Comparison of ENCODE assay signal across 10 cellular contexts in genomic region chr20:31868853-31869672, GRCh38. TPM values are rescaled to one million over a fixed set of nuclear protein-coding genes. Genes with fewer than 3 reads are reported as not detected.
DNase-seq lines count a peak whose midpoint lies in the region; TF ChIP-seq lines count a peak whose summit lies in the region.
"Had no signal": no experiment of that assay in that cellular context is flagged by ENCODE, and none has a peak within 500 bp of the region (broad histone marks: within the 10 kb centered on the region; RNA-seq: fewer than 3 reads in every experiment).

No MANE protein-coding gene starts in this region.

- no peak overlapping the region for H3K27ac ChIP-seq in CD8-positive, alpha-beta memory T cell (ENCODE audit: low read depth, low read length)
- no peak overlapping the region for H3K27ac ChIP-seq in endodermal cell (ENCODE audit: low read depth, low read length)

- H3K27me3 Mint-ChIP-seq in CD8-positive, alpha-beta memory T cell: peaks cover 36 to 43% of the 10 kb centered on the region in 2 donors
- H3K27me3 Mint-ChIP-seq in endodermal cell (ENCODE audit: insufficient read depth) (peaks cover 72% of the 10 kb centered on the region), osteocyte (ENCODE audit: unreplicated experiment) (peaks cover 34% of the 10 kb centered on the region)

- CTCF ChIA-PET in CD8-positive, alpha-beta memory T cell (lab: Charles Lee): interaction anchor here (1.4 kb wide), 1 partner anchor 83 kb away, joined by 3 read pairs; the partner anchor contains the start of gene PDRG1

- H3K4me3 Mint-ChIP-seq in CD8-positive, alpha-beta memory T cell: peak overlapping the region; percentile 77 to 91 (median 88)
- peak overlapping the region; percentile 72 for H3K4me3 Mint-ChIP-seq in endodermal cell
- H3K4me3 Mint-ChIP-seq in osteocyte (ENCODE audit: unreplicated experiment): peak overlapping the region; percentile 39

- H3K9ac ChIP-seq in NT2/D1 (ENCODE audit: insufficient read length, low read depth): no peak overlapping the region
- no peak overlapping the region for H3K9ac ChIP-seq in endodermal cell (ENCODE audit: extremely low read depth, low read length, poor library complexity, severe bottlenecking)

- H3K9me3 ChIP-seq in CD8-positive, alpha-beta memory T cell (ENCODE audit: low read length): no peaks in the 10 kb centered on the region
- no peaks in the 10 kb centered on the region for H3K9me3 ChIP-seq in NT2/D1 (ENCODE audit: insufficient read depth, low read length)
- H3K9me3 ChIP-seq in endodermal cell (ENCODE audit: control insufficient read depth, low read length): no peaks in the 10 kb centered on the region

- H3K4me1 Mint-ChIP-seq in CD8-positive, alpha-beta memory T cell: peaks cover 9 to 15% (median 14%) of the 10 kb centered on the region in 3 donors
- H3K4me1 Mint-ChIP-seq in endodermal cell (peaks cover 8% of the 10 kb centered on the region), osteocyte (ENCODE audit: unreplicated experiment) (peaks cover 17% of the 10 kb centered on the region)

- H3K9me3 Mint-ChIP-seq in CD8-positive, alpha-beta memory T cell: peaks cover 0 to 3% (median 0%) of the 10 kb centered on the region in 5 donors
- H3K9me3 Mint-ChIP-seq in endodermal cell (no peaks in the 10 kb centered on the region), osteocyte (ENCODE audit: unreplicated experiment) (no peaks in the 10 kb centered on the region)

- H3K4me1 ChIP-seq in CD8-positive, alpha-beta memory T cell (ENCODE audit: insufficient read depth, low read length): peaks cover 11% of the 10 kb centered on the region
- H3K4me1 ChIP-seq in NT2/D1 (ENCODE audit: insufficient read depth, insufficient read length): no peaks in the 10 kb centered on the region
- H3K4me1 ChIP-seq in endodermal cell (ENCODE audit: control insufficient read depth, insufficient read depth, low read length): no peaks in the 10 kb centered on the region

- H3K4me3 ChIP-seq in CD8-positive, alpha-beta memory T cell (ENCODE audit: low read length): no peak overlapping the region
- peak overlapping the region; percentile 67 for H3K4me3 ChIP-seq in NT2/D1 (ENCODE audit: insufficient read length, low read depth)
- H3K4me3 ChIP-seq in endodermal cell (ENCODE audit: low read length): peak overlapping the region; percentile 83

- H3K27ac Mint-ChIP-seq in CD8-positive, alpha-beta memory T cell: no peak overlapping the region
- no peak overlapping the region for H3K27ac Mint-ChIP-seq in endodermal cell
- H3K27ac Mint-ChIP-seq in osteocyte (ENCODE audit: unreplicated experiment): peak overlapping the region; percentile 23

- POLR2A ChIA-PET in CD8-positive, alpha-beta memory T cell (lab: Charles Lee): no interaction called here

- DNase-seq in CD8-positive, alpha-beta memory T cell: no peak
- DNase-seq in NT2/D1 (ENCODE audit: low read depth, low spot score) (no peak), endodermal cell (no peak), osteocyte (ENCODE audit: extremely low spot score, unreplicated experiment) (no peak), occipital lobe (lab: John Stamatoyannopoulos, UW) (no peak), AG08395 (ENCODE audit: low spot score) (no peak), NCI-H1105 treated with DMSO at 0.1 percent for 48 hours (lab: John Stamatoyannopoulos, UW) (no peak), foreskin melanocyte (no peak)
- DNase-seq: OCI-M1 had no signal

- H3K27me3 ChIP-seq in CD8-positive, alpha-beta memory T cell (ENCODE audit: insufficient read depth, low read length, poor library complexity, severe bottlenecking): peaks cover 24% of the 10 kb centered on the region
- peaks cover 33% of the 10 kb centered on the region for H3K27me3 ChIP-seq in NT2/D1 (ENCODE audit: insufficient read depth, insufficient read length)
- H3K27me3 ChIP-seq in endodermal cell (ENCODE audit: control insufficient read depth, insufficient read depth, low read length, poor library complexity, severe bottlenecking): peaks cover 42% of the 10 kb centered on the region

- 86 to 96% methylated on average over 5 to 12 of the region's 12 CpGs for WGBS in endodermal cell (ENCODE audit: insufficient coverage in 1 of 2, insufficient read length in 1 of 2), 2 experiments

- H3K36me3 ChIP-seq in CD8-positive, alpha-beta memory T cell (ENCODE audit: insufficient read depth, low read length): no peaks in the 10 kb centered on the region
- no peaks in the 10 kb centered on the region for H3K36me3 ChIP-seq in NT2/D1 (ENCODE audit: insufficient read depth, insufficient read length, low read length)
- no peaks in the 10 kb centered on the region for H3K36me3 ChIP-seq in endodermal cell (ENCODE audit: control insufficient read depth, insufficient read depth, low read length)

- H3K36me3 Mint-ChIP-seq in CD8-positive, alpha-beta memory T cell: peaks cover 0 to 2% (median 0%) of the 10 kb centered on the region in 3 donors
- H3K36me3 Mint-ChIP-seq in endodermal cell (ENCODE audit: low read depth) (no peaks in the 10 kb centered on the region), osteocyte (ENCODE audit: unreplicated experiment) (no peaks in the 10 kb centered on the region)

- TF ChIP-seq CTCF in endodermal cell (conservative IDR thresholded peaks at IDR 0.05) (no peak), osteocyte (IDR thresholded peaks at IDR 0.05) (no peak)

RNA-seq across cellular contexts. Expression of gene DUSP15, which starts 1.3 kb away (rescaled TPM):
- not detected for total RNA-seq in CD8-positive, alpha-beta memory T cell
- polyA plus RNA-seq in CD8-positive, alpha-beta memory T cell: not detected
- total RNA-seq in endodermal cell (1 to 10 TPM; 3.8 to 7.2 TPM), osteocyte (2.1 and 3.2 TPM in 2 replicates), occipital lobe (3.0 TPM)
- 7.3 TPM for polyA plus RNA-seq in endodermal cell (2013, experiment 1 of 2)
- polyA plus RNA-seq in endodermal cell (2013, experiment 2 of 2): 7.6 TPM

RNA-seq across cellular contexts. Expression of gene TTLL9, which starts 1.4 kb away (rescaled TPM):
- total RNA-seq in CD8-positive, alpha-beta memory T cell: not detected
- not detected for polyA plus RNA-seq in CD8-positive, alpha-beta memory T cell
- total RNA-seq in endodermal cell (under 1 TPM; 0.29 to 0.51 TPM), osteocyte (0.18 and 0.24 TPM in 2 replicates), occipital lobe (1.7 TPM)
- 1.00 TPM for polyA plus RNA-seq in endodermal cell (2013, experiment 1 of 2)
- polyA plus RNA-seq in endodermal cell (2013, experiment 2 of 2): 1.2 TPM
- total RNA-seq: kidney epithelial cell had no signal

RNA-seq across cellular contexts. Expression of gene FOXS1, which starts 23.7 kb away (rescaled TPM):
- total RNA-seq in CD8-positive, alpha-beta memory T cell: not detected
- polyA plus RNA-seq in CD8-positive, alpha-beta memory T cell: not detected
- not detected for total RNA-seq in endodermal cell
- polyA plus RNA-seq in endodermal cell (2013, experiment 1 of 2): 2.3 TPM
- polyA plus RNA-seq in endodermal cell (2013, experiment 2 of 2): 3.3 TPM
- total RNA-seq in osteocyte: 11.8 and 13.6 TPM in 2 replicates
- total RNA-seq in occipital lobe: 0.78 TPM

RNA-seq across cellular contexts. Expression of gene MYLK2, which starts 49.9 kb away (rescaled TPM):
- under 1 TPM; 0.13 to 0.24 TPM for total RNA-seq in CD8-positive, alpha-beta memory T cell
- polyA plus RNA-seq in CD8-positive, alpha-beta memory T cell: not detected
- total RNA-seq in endodermal cell (under 1 TPM; 0.20 to 0.29 TPM), osteocyte (0.10 and 0.27 TPM in 2 replicates), occipital lobe (0.78 TPM)
- polyA plus RNA-seq in endodermal cell (2013, experiment 1 of 2): 0.39 TPM
- polyA plus RNA-seq in endodermal cell (2013, experiment 2 of 2): 0.37 TPM
